18 cellular contexts compared by ENCODE assay signal in the genomic region with DNA sequence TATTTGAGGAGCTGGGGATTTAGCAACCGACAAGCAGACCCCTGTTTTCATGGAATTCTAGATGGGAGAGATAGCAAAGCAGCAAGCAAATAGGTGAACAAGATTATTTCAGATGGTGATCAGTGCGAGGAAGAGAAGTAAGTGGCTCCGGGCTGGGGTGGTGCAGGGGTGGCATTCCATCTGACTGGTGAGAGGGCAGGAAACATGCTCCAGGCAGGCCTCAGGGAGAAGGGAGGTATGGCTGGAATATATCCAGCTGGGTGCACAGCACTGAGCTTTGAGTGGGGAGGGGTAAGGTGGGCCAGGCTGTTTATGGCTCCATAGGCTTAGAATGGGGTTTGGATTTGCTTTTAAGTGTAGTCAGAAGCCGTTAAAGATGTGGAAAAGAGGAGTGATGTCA. TPM values are rescaled to one million over a fixed set of nuclear protein-coding genes. Genes with fewer than 3 reads are reported as not detected.
DNase-seq lines count a peak whose midpoint lies in the region; ATAC-seq, FAIRE-seq and TF ChIP-seq lines count a peak whose summit lies in the region.
"Had no signal": no experiment of that assay in that cellular context is flagged by ENCODE, and none has a peak within 500 bp of the region (broad histone marks: within the 10 kb centered on the region; RNA-seq: fewer than 3 reads in every experiment).

No MANE protein-coding gene starts in this region.

- H2AFZ ChIP-seq in astrocyte (ENCODE audit: low read depth, low read length): no peak overlapping the region
- H2AFZ ChIP-seq: neural progenitor cell had no signal

- ATAC-seq in left ventricle myocardium superior: peak; percentile 8
- no peak for ATAC-seq in activated CD4-positive, alpha-beta T cell treated with anti-CD3 and anti-CD28 coated beads for 36 hours
- no peak for ATAC-seq in GM21360 (IDR thresholded peaks at IDR 0.05; ENCODE audit: unreplicated experiment)
- ATAC-seq: activated naive CD4-positive, alpha-beta T cell treated with anti-CD3 and anti-CD28 coated beads, Interleukin-2, amount 50 U/mL, for 72 hours; lower lobe of right lung had no signal

- H3K27me3 ChIP-seq in astrocyte (ENCODE audit: insufficient read depth, low read length) (no peaks in the 10 kb centered on the region), muscle layer of colon (ENCODE audit: control insufficient read depth in 1 of 2, insufficient read depth in 2 of 2, low read length in 2 of 2) (no peaks in the 10 kb centered on the region)
- H3K27me3 ChIP-seq: neural progenitor cell had no signal

- no peak for FAIRE-seq in astrocyte (lab: Jason Lieb, UNC)
- FAIRE-seq: urothelium cell line had no signal

- H3K27ac Mint-ChIP-seq in astrocyte (ENCODE audit: unreplicated experiment): peak overlapping the region; percentile 30
- peak overlapping the region; percentile 41 for H3K27ac Mint-ChIP-seq in type B pancreatic cell
- no peak overlapping the region for H3K27ac Mint-ChIP-seq in activated CD4-positive, alpha-beta T cell treated with anti-CD3 and anti-CD28 coated beads for 36 hours
- H3K27ac Mint-ChIP-seq: activated naive CD4-positive, alpha-beta T cell treated with anti-CD3 and anti-CD28 coated beads, Interleukin-2, amount 50 U/mL, for 72 hours; neural progenitor cell; T-helper 2 cell treated with Interferon-gamma antibody and Interleukin-4, amounts not matched to agents 5 μg/mL and 100 μg/mL, for 36 hours had no signal

- H4K20me1 ChIP-seq in astrocyte (ENCODE audit: insufficient read depth, low read length): peaks cover 21% of the 10 kb centered on the region

- H3K36me3 Mint-ChIP-seq in astrocyte (ENCODE audit: low read depth, unreplicated experiment): no peaks in the 10 kb centered on the region
- H3K36me3 Mint-ChIP-seq in type B pancreatic cell: peaks cover 8% of the 10 kb centered on the region
- no peaks in the 10 kb centered on the region for H3K36me3 Mint-ChIP-seq in activated CD4-positive, alpha-beta T cell treated with anti-CD3 and anti-CD28 coated beads for 36 hours (ENCODE audit: low read depth)
- H3K36me3 Mint-ChIP-seq: activated naive CD4-positive, alpha-beta T cell treated with anti-CD3 and anti-CD28 coated beads, Interleukin-2, amount 50 U/mL, for 72 hours; neural progenitor cell had no signal

- no peaks in the 10 kb centered on the region for H3K9me3 ChIP-seq in astrocyte (ENCODE audit: insufficient read depth, low read depth, low read length)
- no peaks in the 10 kb centered on the region for H3K9me3 ChIP-seq in muscle layer of colon (ENCODE audit: low read length)
- H3K9me3 ChIP-seq: lower lobe of right lung had no signal

- POLR2A ChIA-PET in activated CD4-positive, alpha-beta T cell treated with anti-CD3 and anti-CD28 coated beads for 36 hours (lab: Charles Lee): no interaction called here

- H3K4me3 ChIP-seq in astrocyte (ENCODE audit: insufficient read depth, low read depth, low read length) (no peak overlapping the region), muscle layer of colon (ENCODE audit: low read depth in 1 of 2, low read length in 2 of 2) (no peak overlapping the region)
- H3K4me3 ChIP-seq: lower lobe of right lung, neural progenitor cell had no signal

- no peak for TF ChIP-seq CTCF in astrocyte (IDR thresholded peaks at IDR 0.05; ENCODE audit: insufficient read depth, low read depth, low read length)
- TF ChIP-seq CTCF in type B pancreatic cell (conservative IDR thresholded peaks at IDR 0.05): no peak

- no peak overlapping the region for H3K27ac ChIP-seq in astrocyte (ENCODE audit: low read depth, low read length)
- H3K27ac ChIP-seq in muscle layer of colon (ENCODE audit: low read depth, low read length): peak overlapping the region; percentile 60
- H3K27ac ChIP-seq: lower lobe of right lung, neural progenitor cell had no signal

- no peaks in the 10 kb centered on the region for H3K27me3 Mint-ChIP-seq in astrocyte (ENCODE audit: low read depth, unreplicated experiment)
- no peaks in the 10 kb centered on the region for H3K27me3 Mint-ChIP-seq in type B pancreatic cell
- no peaks in the 10 kb centered on the region for H3K27me3 Mint-ChIP-seq in activated CD4-positive, alpha-beta T cell treated with anti-CD3 and anti-CD28 coated beads for 36 hours
- H3K27me3 Mint-ChIP-seq: IgD-negative memory B cell had no signal

- H3K4me1 Mint-ChIP-seq in astrocyte (ENCODE audit: low read depth, unreplicated experiment) (peaks cover 25% of the 10 kb centered on the region), type B pancreatic cell (ENCODE audit: unreplicated experiment) (peaks cover 41% of the 10 kb centered on the region)
- peaks cover 39% of the 10 kb centered on the region for H3K4me1 Mint-ChIP-seq in activated CD4-positive, alpha-beta T cell treated with anti-CD3 and anti-CD28 coated beads for 36 hours

- intact Hi-C loops in left ventricle myocardium superior (cut with micrococcal nuclease) (no loop called here), cardiac septum (cut with DNase I) (no loop called here)
- intact Hi-C loops in activated CD4-positive, alpha-beta T cell treated with anti-CD3 and anti-CD28 coated beads for 36 hours (cut with DNase I, micrococcal nuclease): no loop called here

- H3K9me3 Mint-ChIP-seq in astrocyte (ENCODE audit: unreplicated experiment) (no peaks in the 10 kb centered on the region), type B pancreatic cell (no peaks in the 10 kb centered on the region)
- H3K9me3 Mint-ChIP-seq in activated CD4-positive, alpha-beta T cell treated with anti-CD3 and anti-CD28 coated beads for 36 hours (ENCODE audit: low read depth): no peaks in the 10 kb centered on the region
- H3K9me3 Mint-ChIP-seq: activated naive CD4-positive, alpha-beta T cell treated with anti-CD3 and anti-CD28 coated beads, Interleukin-2, amount 50 U/mL, for 72 hours; IgD-negative memory B cell; neural progenitor cell; T-helper 2 cell treated with Interferon-gamma antibody and Interleukin-4, amounts not matched to agents 5 μg/mL and 100 μg/mL, for 36 hours had no signal

- CTCF ChIA-PET in activated CD4-positive, alpha-beta T cell treated with anti-CD3 and anti-CD28 coated beads for 36 hours (lab: Charles Lee): no interaction called here

- DNase-seq in left ventricle myocardium superior (no peak), cardiac septum (ENCODE audit: low spot score) (no peak), astrocyte (ENCODE audit: low read depth) (no peak), type B pancreatic cell (ENCODE audit: extremely low spot score, unreplicated experiment) (no peak), GM03348 (ENCODE audit: low spot score) (no peak)
- no peak for DNase-seq in activated CD4-positive, alpha-beta T cell treated with anti-CD3 and anti-CD28 coated beads for 36 hours
- DNase-seq: activated CD4-positive, alpha-beta T cell treated with anti-CD3 and anti-CD28 coated beads for 48 hours; activated T-cell treated with anti-CD3 and anti-CD28 coated beads for 4 hours; effector CD4-positive, alpha-beta T cell; lower lobe of right lung; MV-4-11 had no signal

- peaks cover 77% of the 10 kb centered on the region for H3K79me2 ChIP-seq in astrocyte (ENCODE audit: insufficient read depth, low read length)

- peaks cover 23% of the 10 kb centered on the region for H3K4me1 ChIP-seq in astrocyte (ENCODE audit: insufficient read depth, low read length)
- H3K4me1 ChIP-seq in muscle layer of colon (ENCODE audit: insufficient read depth, low read length): peaks cover 56% of the 10 kb centered on the region

- peak overlapping the region; percentile 24 for H3K4me3 Mint-ChIP-seq in astrocyte (ENCODE audit: unreplicated experiment)
- peak overlapping the region; percentile 25 for H3K4me3 Mint-ChIP-seq in type B pancreatic cell
- H3K4me3 Mint-ChIP-seq in activated CD4-positive, alpha-beta T cell treated with anti-CD3 and anti-CD28 coated beads for 36 hours: no peak overlapping the region
- H3K4me3 Mint-ChIP-seq: neural progenitor cell; T-helper 2 cell treated with Interferon-gamma antibody and Interleukin-4, amounts not matched to agents 5 μg/mL and 100 μg/mL, for 36 hours had no signal

- H3K36me3 ChIP-seq in astrocyte (ENCODE audit: insufficient read depth, low read length): no peaks in the 10 kb centered on the region
- H3K36me3 ChIP-seq in muscle layer of colon (ENCODE audit: insufficient read depth, low read length): no peaks in the 10 kb centered on the region
- H3K36me3 ChIP-seq: lower lobe of right lung, neural progenitor cell had no signal

- H3K9ac ChIP-seq in astrocyte (ENCODE audit: low read length): no peak overlapping the region
- no peak overlapping the region for H3K9ac ChIP-seq in muscle layer of colon (ENCODE audit: low read length)
- H3K9ac ChIP-seq: neural progenitor cell had no signal

- peak overlapping the region; percentile 54 for H3K4me2 ChIP-seq in astrocyte (ENCODE audit: low read length)
- H3K4me2 ChIP-seq: neural progenitor cell had no signal

RNA-seq across cellular contexts. Expression of a gene that starts 21.2 kb away (rescaled TPM):
- total RNA-seq in left ventricle myocardium superior (1.0 TPM), cardiac septum (1.1 TPM), astrocyte (not detected in 2 replicates), type B pancreatic cell (ENCODE audit: low replicate concordance) (not detected in 2 replicates)
- not detected for total RNA-seq in activated CD4-positive, alpha-beta T cell treated with anti-CD3 and anti-CD28 coated beads for 36 hours
